ENCODE assay signal across 9 cellular contexts in genomic region chr6:21987501-21987957, GRCh38.
A peak's percentile ranks its signal among the peaks of the same experiment; 100 is the strongest.
DNase-seq lines count a peak whose midpoint lies in the region; ATAC-seq, FAIRE-seq and TF ChIP-seq lines count a peak whose summit lies in the region.
"Had no signal": no experiment of that assay in that cellular context is flagged by ENCODE, and none has a peak within 500 bp of the region (broad histone marks: within the 10 kb centered on the region; RNA-seq: fewer than 3 reads in every experiment).

No MANE protein-coding gene starts in this region.

- POLR2A ChIA-PET in HCT116 (lab: Charles Lee), result no interaction called here
- POLR2A ChIA-PET in MCF 10A (lab: Yijun Ruan, JAX), result interaction anchor here (0.6 kb wide), 1 partner anchor 340 kb away, joined by 3 read pairs; no protein-coding TSS in a partner anchor

- no peaks in the 10 kb centered on the region for H3K27me3 Mint-ChIP-seq in MCF 10A (ENCODE audit: insufficient read depth, unreplicated experiment)
- H3K27me3 Mint-ChIP-seq in stimulated activated naive CD8-positive, alpha-beta T cell treated with anti-CD3 and anti-CD28 coated beads, Interleukin-15, Interleukin-2, amounts not matched to agents 100 ng/mL and 50 ng/mL, for 24 hours, result no peaks in the 10 kb centered on the region

- peak overlapping the region; percentile 6 to 28; a peak in 2 of 4 replicates for H3K4me3 ChIP-seq in HCT116 (replicated peaks in 1 of 2; ENCODE audit: low read depth in 1 of 2, low read length in 2 of 2)
- peak overlapping the region; percentile 16 for H3K4me3 ChIP-seq in NB4 (ENCODE audit: low read depth, low read length)

- peak overlapping the region; percentile 64 for H3K4me2 ChIP-seq in HCT116 (ENCODE audit: low read length)

- H3K9me3 Mint-ChIP-seq in MCF 10A (ENCODE audit: unreplicated experiment), result no peaks in the 10 kb centered on the region
- H3K9me3 Mint-ChIP-seq in stimulated activated naive CD8-positive, alpha-beta T cell treated with anti-CD3 and anti-CD28 coated beads, Interleukin-15, Interleukin-2, amounts not matched to agents 100 ng/mL and 50 ng/mL, for 24 hours, result no peaks in the 10 kb centered on the region
- H3K9me3 Mint-ChIP-seq: activated naive CD4-positive, alpha-beta T cell treated with anti-CD3 and anti-CD28 coated beads, Interleukin-2, amount 50 U/mL, for 24 hours had no signal

- H3K36me3 ChIP-seq in HCT116 (ENCODE audit: control insufficient read depth in 1 of 2, insufficient read depth in 2 of 2, low read length in 2 of 2), result no peaks in the 10 kb centered on the region

- BruUV-seq in HCT116 (replicated peaks; lab: Mats Ljungman, UMichigan) (no TSS peak), MCF 10A (replicated peaks; lab: Mats Ljungman, UMichigan) (no TSS peak)

- no peaks in the 10 kb centered on the region for H3K9me2 ChIP-seq in HCT116 (ENCODE audit: insufficient read depth)

- RAD21 ChIA-PET in HCT116 (lab: Charles Lee; ENCODE audit: low non-redundant PET in 1 of 2, low total read pairs in 2 of 2, uncharacterized antibody in 2 of 2, unreplicated experiment in 2 of 2), result no interaction called here

- H3K4me1 ChIP-seq in HCT116 (ENCODE audit: control insufficient read depth in 1 of 2, insufficient read depth in 2 of 2, low read length in 2 of 2), result peaks cover 7 to 16% of the 10 kb centered on the region in 2 experiments

- H3K27me3 ChIP-seq in HCT116 (ENCODE audit: insufficient read depth, low read length), result no peaks in the 10 kb centered on the region

- no peak for TF ChIP-seq RAD21 in HCT116 (IDR thresholded peaks at IDR 0.05; ENCODE audit: low read depth)

- peak; percentile 80 for FAIRE-seq in GM12891 (lab: Jason Lieb, UNC)

- DNase-seq in GM12891 (ENCODE audit: insufficient read length, low spot score) (peak; percentile 23), HCT116 (ENCODE audit: low read depth, low spot score) (peak; percentile 58), NB4 (ENCODE audit: low read depth) (peak; percentile 82), MCF 10A (ENCODE audit: unreplicated experiment) (peak; percentile 71), kidney tubule cell (ENCODE audit: low spot score) (peak; percentile 94), NCI-H748 (lab: John Stamatoyannopoulos, UW; ENCODE audit: unreplicated experiment) (no peak)

- no peaks in the 10 kb centered on the region for H3K9me3 ChIP-seq in HCT116 (ENCODE audit: control insufficient read depth in 1 of 2, insufficient read depth in 1 of 2, low read depth in 1 of 2, low read length in 2 of 2)

- no peaks in the 10 kb centered on the region for H3K79me2 ChIP-seq in HCT116 (ENCODE audit: insufficient read depth, low read length)

- peak overlapping the region; percentile 18 for H3K4me3 Mint-ChIP-seq in MCF 10A (ENCODE audit: unreplicated experiment)
- H3K4me3 Mint-ChIP-seq in stimulated activated naive CD8-positive, alpha-beta T cell treated with anti-CD3 and anti-CD28 coated beads, Interleukin-15, Interleukin-2, amounts not matched to agents 100 ng/mL and 50 ng/mL, for 24 hours, result peak overlapping the region; percentile 3
- H3K4me3 Mint-ChIP-seq: activated naive CD4-positive, alpha-beta T cell treated with anti-CD3 and anti-CD28 coated beads, Interleukin-2, amount 50 U/mL, for 24 hours had no signal

- TF ChIP-seq CTCF in HCT116 (IDR thresholded peaks at IDR 0.05 in 2 of 3, conservative IDR thresholded peaks at IDR 0.05 in 1 of 3; ENCODE audit: borderline replicate concordance in 1 of 3, insufficient read depth in 1 of 3, low read depth in 2 of 3, low read length in 2 of 3) (no peak), NB4 (IDR thresholded peaks at IDR 0.05; ENCODE audit: low read depth, low read length) (no peak), MCF 10A (IDR thresholded peaks at IDR 0.05; ENCODE audit: unreplicated experiment) (no peak)

- peaks cover 6% of the 10 kb centered on the region for H3K4me1 Mint-ChIP-seq in MCF 10A (ENCODE audit: insufficient read depth, unreplicated experiment)
- H3K4me1 Mint-ChIP-seq in stimulated activated naive CD8-positive, alpha-beta T cell treated with anti-CD3 and anti-CD28 coated beads, Interleukin-15, Interleukin-2, amounts not matched to agents 100 ng/mL and 50 ng/mL, for 24 hours (ENCODE audit: low read depth), result peaks cover 18% of the 10 kb centered on the region

- TF ChIP-seq POLR2A in GM12891 (IDR thresholded peaks at IDR 0.05; ENCODE audit: low read depth, low read length) (no peak), HCT116 (IDR thresholded peaks at IDR 0.05; ENCODE audit: borderline replicate concordance, extremely low read depth, insufficient read depth, insufficient read length) (no peak), NB4 (IDR thresholded peaks at IDR 0.05; ENCODE audit: extremely low read depth, insufficient read length) (no peak)

- no peaks in the 10 kb centered on the region for H3K36me3 Mint-ChIP-seq in MCF 10A (ENCODE audit: insufficient read depth, unreplicated experiment)
- H3K36me3 Mint-ChIP-seq in stimulated activated naive CD8-positive, alpha-beta T cell treated with anti-CD3 and anti-CD28 coated beads, Interleukin-15, Interleukin-2, amounts not matched to agents 100 ng/mL and 50 ng/mL, for 24 hours (ENCODE audit: low read depth), result no peaks in the 10 kb centered on the region
- H3K36me3 Mint-ChIP-seq: activated naive CD4-positive, alpha-beta T cell treated with anti-CD3 and anti-CD28 coated beads, Interleukin-2, amount 50 U/mL, for 24 hours had no signal

- CTCF ChIA-PET in HCT116 (lab: Charles Lee), result no interaction called here
- CTCF ChIA-PET in MCF 10A (lab: Yijun Ruan, JAX), result no interaction called here

- peak; percentile 93 for ATAC-seq in HCT116
- ATAC-seq in GM18873 (IDR thresholded peaks at IDR 0.05; ENCODE audit: low FRiP score, unreplicated experiment), result no peak

- H3K9ac ChIP-seq in HCT116 (ENCODE audit: low read length), result 0 out of 2 replicates have a peak overlapping the region, but pooled peaks have one; percentile 0

- H3K27ac Mint-ChIP-seq in MCF 10A (ENCODE audit: low read depth, unreplicated experiment), result no peak overlapping the region
- H3K27ac Mint-ChIP-seq in stimulated activated naive CD8-positive, alpha-beta T cell treated with anti-CD3 and anti-CD28 coated beads, Interleukin-15, Interleukin-2, amounts not matched to agents 100 ng/mL and 50 ng/mL, for 24 hours, result no peak overlapping the region
- H3K27ac Mint-ChIP-seq: activated naive CD4-positive, alpha-beta T cell treated with anti-CD3 and anti-CD28 coated beads, Interleukin-2, amount 50 U/mL, for 24 hours had no signal

- H3K27ac ChIP-seq in HCT116 (ENCODE audit: low read depth, low read length), result no peak overlapping the region

- H4K20me1 ChIP-seq in HCT116 (ENCODE audit: insufficient read depth), result no peaks in the 10 kb centered on the region

- peak overlapping the region; percentile 84 for H2AFZ ChIP-seq in HCT116 (ENCODE audit: low read depth, low read length, poor library complexity, severe bottlenecking)

- intact Hi-C loops in HCT116 (cut with micrococcal nuclease) (no loop called here), MCF 10A (cut with micrococcal nuclease) (no loop called here)

TF ChIP-seq in GM12891, 5 proteins besides CTCF, POLR2A, EP300 and RAD21:
- TF ChIP-seq SPI1 (IDR thresholded peaks at IDR 0.05; ENCODE audit: low read depth, low read length), result no peak
- TF ChIP-seq POLR2AphosphoS5 (IDR thresholded peaks at IDR 0.05; ENCODE audit: low read depth, low read length), result no peak

TF ChIP-seq in HCT116, 20 proteins besides CTCF, POLR2A, EP300 and RAD21 (continues in another document):
- TF ChIP-seq ZFX (IDR thresholded peaks at IDR 0.05) (no peak), YY1 (IDR thresholded peaks at IDR 0.05; ENCODE audit: extremely low read depth, insufficient replicate concordance, low read depth, low read length) (no peak), REST (IDR thresholded peaks at IDR 0.05; ENCODE audit: low read depth) (no peak), ZNF274 (IDR thresholded peaks at IDR 0.05; ENCODE audit: low read depth, low read length) (no peak), TCF7L2 (IDR thresholded peaks at IDR 0.05; ENCODE audit: borderline replicate concordance, extremely low read depth, insufficient read depth, insufficient read length) (no peak), CBX3 (IDR thresholded peaks at IDR 0.05; ENCODE audit: low read depth) (no peak), JUND (IDR thresholded peaks at IDR 0.05) (no peak), EZH2phosphoT487 (IDR thresholded peaks at IDR 0.05; ENCODE audit: borderline replicate concordance) (no peak), CEBPB (IDR thresholded peaks at IDR 0.05; ENCODE audit: low read depth) (no peak; the same call in 1 of the 2 replicates), POLR2AphosphoS5 (IDR thresholded peaks at IDR 0.05; ENCODE audit: low read depth, low read length) (peak; percentile 51; the same call in 1 of the 2 replicates)
- TF ChIP-seq, protein P1, sequence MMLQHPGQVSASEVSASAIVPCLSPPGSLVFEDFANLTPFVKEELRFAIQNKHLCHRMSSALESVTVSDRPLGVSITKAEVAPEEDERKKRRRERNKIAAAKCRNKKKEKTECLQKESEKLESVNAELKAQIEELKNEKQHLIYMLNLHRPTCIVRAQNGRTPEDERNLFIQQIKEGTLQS (IDR thresholded peaks at IDR 0.05), result no peak
- TF ChIP-seq, protein P2, sequence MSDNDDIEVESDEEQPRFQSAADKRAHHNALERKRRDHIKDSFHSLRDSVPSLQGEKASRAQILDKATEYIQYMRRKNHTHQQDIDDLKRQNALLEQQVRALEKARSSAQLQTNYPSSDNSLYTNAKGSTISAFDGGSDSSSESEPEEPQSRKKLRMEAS (IDR thresholded peaks at IDR 0.05), result peak; percentile 39; the same call in 1 of the 2 replicates
